In genomic region chr5:38557309-38557710, GRCh38 we compare ENCODE assay signal across 7 cellular contexts. TPM values are rescaled to one million over a fixed set of nuclear protein-coding genes. Genes with fewer than 3 reads are reported as not detected.
A peak's percentile ranks its signal among the peaks of the same experiment; 100 is the strongest.
DNase-seq lines count a peak whose midpoint lies in the region; ATAC-seq lines count a peak whose summit lies in the region.

No MANE protein-coding gene starts in this region.

- WGBS in adipose tissue, 3 donors = 0 to 4% (median 4%) methylated on average over 14 of the region's 14 CpGs

- no peak for DNase-seq in Jurkat, Clone E6-1 (ENCODE audit: low read depth, low spot score)
- DNase-seq in stimulated activated naive B cell treated with anti-CD40 and anti-IgM and Interleukin-4, amounts not matched to agents 10 μg/mL and 1 μg/mL and 100 μg/mL, for 72 hours = no peak
- DNase-seq in RKO (ENCODE audit: low spot score) (no peak), posterior vena cava (ENCODE audit: low spot score) (no peak)

- peaks cover 6 to 11% of the 10 kb centered on the region in 2 donors for H3K4me1 Mint-ChIP-seq in stimulated activated naive B cell treated with anti-CD40 and anti-IgM and Interleukin-4, amounts not matched to agents 10 μg/mL and 1 μg/mL and 100 μg/mL, for 72 hours

- peak overlapping the region; percentile 83 to 84 for H3K4me3 Mint-ChIP-seq in stimulated activated naive B cell treated with anti-CD40 and anti-IgM and Interleukin-4, amounts not matched to agents 10 μg/mL and 1 μg/mL and 100 μg/mL, for 72 hours

- ATAC-seq in stimulated activated naive B cell treated with anti-CD40 and anti-IgM and Interleukin-4, amounts not matched to agents 10 μg/mL and 1 μg/mL and 100 μg/mL, for 72 hours (replicated peaks) = no peak
- no peak for ATAC-seq in HG02884 (IDR thresholded peaks at IDR 0.05; ENCODE audit: unreplicated experiment)

- peak overlapping the region; percentile 94 for H3K27ac ChIP-seq in adipose tissue (ENCODE audit: low read depth, low read length)

- no peaks in the 10 kb centered on the region for H3K9me3 ChIP-seq in iPS-18c (ENCODE audit: control insufficient read depth, insufficient read depth, low read length)

- peak overlapping the region; percentile 68 for H3K4me3 ChIP-seq in Jurkat, Clone E6-1 (ENCODE audit: low read length)
- peak overlapping the region; percentile 75 for H3K4me3 ChIP-seq in iPS-18c (ENCODE audit: insufficient read depth, low read depth, low read length)

- no peak overlapping the region for H3K27ac Mint-ChIP-seq in stimulated activated naive B cell treated with anti-CD40 and anti-IgM and Interleukin-4, amounts not matched to agents 10 μg/mL and 1 μg/mL and 100 μg/mL, for 72 hours

- H3K27me3 Mint-ChIP-seq in stimulated activated naive B cell treated with anti-CD40 and anti-IgM and Interleukin-4, amounts not matched to agents 10 μg/mL and 1 μg/mL and 100 μg/mL, for 72 hours = peaks cover 39 to 50% of the 10 kb centered on the region in 2 donors

- H3K36me3 Mint-ChIP-seq in stimulated activated naive B cell treated with anti-CD40 and anti-IgM and Interleukin-4, amounts not matched to agents 10 μg/mL and 1 μg/mL and 100 μg/mL, for 72 hours = no peaks in the 10 kb centered on the region

- H3K9me3 Mint-ChIP-seq in stimulated activated naive B cell treated with anti-CD40 and anti-IgM and Interleukin-4, amounts not matched to agents 10 μg/mL and 1 μg/mL and 100 μg/mL, for 72 hours = no peaks in the 10 kb centered on the region

- intact Hi-C loops in posterior vena cava (cut with DNase I) = loop anchor here (10.0 kb wide), 3 partner anchors 113 to 247 kb away; no protein-coding TSS in a partner anchor

RNA-seq across cellular contexts. Expression of gene LIFR, which starts 0.9 kb away (rescaled TPM):
- 2.5 TPM for polyA plus RNA-seq in Jurkat, Clone E6-1 (2012; ENCODE audit: insufficient read depth, insufficient read length)
- 10 to 100 TPM in 2 of 3 donors, 1 to 10 TPM in 1; 8.2 to 23.7 (median 18.7) TPM for polyA plus RNA-seq in adipose tissue
- total RNA-seq in posterior vena cava = 10 to 100 TPM; 75.0 to 80.4 TPM
